ENCODE assay signal across 1 cellular context in the genomic region with DNA sequence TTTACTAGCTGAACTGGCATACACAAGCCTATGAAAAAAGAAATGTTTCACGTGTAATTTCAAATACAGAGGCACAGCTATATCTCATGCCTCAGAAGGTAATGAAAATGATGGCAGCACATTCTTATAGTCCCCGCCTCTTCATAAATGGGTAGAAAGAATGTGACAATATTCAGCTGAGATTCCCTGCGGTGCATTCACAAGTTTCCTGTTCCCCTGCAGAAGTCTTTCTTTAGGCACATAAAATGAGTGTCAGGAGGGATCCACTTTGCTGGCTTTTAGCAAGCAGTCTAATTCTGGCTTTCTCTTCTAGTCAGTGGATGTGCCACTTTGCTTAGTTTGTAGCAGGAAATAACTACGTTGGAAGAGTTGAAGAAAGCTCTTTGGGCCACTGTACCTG.
TF ChIP-seq lines count a peak whose summit lies in the region.

No MANE protein-coding gene starts in this region.

TF ChIP-seq in GM23338, 12 proteins besides CTCF, POLR2A, EP300 and RAD21 (continued from another document):
- TF ChIP-seq, protein P1, sequence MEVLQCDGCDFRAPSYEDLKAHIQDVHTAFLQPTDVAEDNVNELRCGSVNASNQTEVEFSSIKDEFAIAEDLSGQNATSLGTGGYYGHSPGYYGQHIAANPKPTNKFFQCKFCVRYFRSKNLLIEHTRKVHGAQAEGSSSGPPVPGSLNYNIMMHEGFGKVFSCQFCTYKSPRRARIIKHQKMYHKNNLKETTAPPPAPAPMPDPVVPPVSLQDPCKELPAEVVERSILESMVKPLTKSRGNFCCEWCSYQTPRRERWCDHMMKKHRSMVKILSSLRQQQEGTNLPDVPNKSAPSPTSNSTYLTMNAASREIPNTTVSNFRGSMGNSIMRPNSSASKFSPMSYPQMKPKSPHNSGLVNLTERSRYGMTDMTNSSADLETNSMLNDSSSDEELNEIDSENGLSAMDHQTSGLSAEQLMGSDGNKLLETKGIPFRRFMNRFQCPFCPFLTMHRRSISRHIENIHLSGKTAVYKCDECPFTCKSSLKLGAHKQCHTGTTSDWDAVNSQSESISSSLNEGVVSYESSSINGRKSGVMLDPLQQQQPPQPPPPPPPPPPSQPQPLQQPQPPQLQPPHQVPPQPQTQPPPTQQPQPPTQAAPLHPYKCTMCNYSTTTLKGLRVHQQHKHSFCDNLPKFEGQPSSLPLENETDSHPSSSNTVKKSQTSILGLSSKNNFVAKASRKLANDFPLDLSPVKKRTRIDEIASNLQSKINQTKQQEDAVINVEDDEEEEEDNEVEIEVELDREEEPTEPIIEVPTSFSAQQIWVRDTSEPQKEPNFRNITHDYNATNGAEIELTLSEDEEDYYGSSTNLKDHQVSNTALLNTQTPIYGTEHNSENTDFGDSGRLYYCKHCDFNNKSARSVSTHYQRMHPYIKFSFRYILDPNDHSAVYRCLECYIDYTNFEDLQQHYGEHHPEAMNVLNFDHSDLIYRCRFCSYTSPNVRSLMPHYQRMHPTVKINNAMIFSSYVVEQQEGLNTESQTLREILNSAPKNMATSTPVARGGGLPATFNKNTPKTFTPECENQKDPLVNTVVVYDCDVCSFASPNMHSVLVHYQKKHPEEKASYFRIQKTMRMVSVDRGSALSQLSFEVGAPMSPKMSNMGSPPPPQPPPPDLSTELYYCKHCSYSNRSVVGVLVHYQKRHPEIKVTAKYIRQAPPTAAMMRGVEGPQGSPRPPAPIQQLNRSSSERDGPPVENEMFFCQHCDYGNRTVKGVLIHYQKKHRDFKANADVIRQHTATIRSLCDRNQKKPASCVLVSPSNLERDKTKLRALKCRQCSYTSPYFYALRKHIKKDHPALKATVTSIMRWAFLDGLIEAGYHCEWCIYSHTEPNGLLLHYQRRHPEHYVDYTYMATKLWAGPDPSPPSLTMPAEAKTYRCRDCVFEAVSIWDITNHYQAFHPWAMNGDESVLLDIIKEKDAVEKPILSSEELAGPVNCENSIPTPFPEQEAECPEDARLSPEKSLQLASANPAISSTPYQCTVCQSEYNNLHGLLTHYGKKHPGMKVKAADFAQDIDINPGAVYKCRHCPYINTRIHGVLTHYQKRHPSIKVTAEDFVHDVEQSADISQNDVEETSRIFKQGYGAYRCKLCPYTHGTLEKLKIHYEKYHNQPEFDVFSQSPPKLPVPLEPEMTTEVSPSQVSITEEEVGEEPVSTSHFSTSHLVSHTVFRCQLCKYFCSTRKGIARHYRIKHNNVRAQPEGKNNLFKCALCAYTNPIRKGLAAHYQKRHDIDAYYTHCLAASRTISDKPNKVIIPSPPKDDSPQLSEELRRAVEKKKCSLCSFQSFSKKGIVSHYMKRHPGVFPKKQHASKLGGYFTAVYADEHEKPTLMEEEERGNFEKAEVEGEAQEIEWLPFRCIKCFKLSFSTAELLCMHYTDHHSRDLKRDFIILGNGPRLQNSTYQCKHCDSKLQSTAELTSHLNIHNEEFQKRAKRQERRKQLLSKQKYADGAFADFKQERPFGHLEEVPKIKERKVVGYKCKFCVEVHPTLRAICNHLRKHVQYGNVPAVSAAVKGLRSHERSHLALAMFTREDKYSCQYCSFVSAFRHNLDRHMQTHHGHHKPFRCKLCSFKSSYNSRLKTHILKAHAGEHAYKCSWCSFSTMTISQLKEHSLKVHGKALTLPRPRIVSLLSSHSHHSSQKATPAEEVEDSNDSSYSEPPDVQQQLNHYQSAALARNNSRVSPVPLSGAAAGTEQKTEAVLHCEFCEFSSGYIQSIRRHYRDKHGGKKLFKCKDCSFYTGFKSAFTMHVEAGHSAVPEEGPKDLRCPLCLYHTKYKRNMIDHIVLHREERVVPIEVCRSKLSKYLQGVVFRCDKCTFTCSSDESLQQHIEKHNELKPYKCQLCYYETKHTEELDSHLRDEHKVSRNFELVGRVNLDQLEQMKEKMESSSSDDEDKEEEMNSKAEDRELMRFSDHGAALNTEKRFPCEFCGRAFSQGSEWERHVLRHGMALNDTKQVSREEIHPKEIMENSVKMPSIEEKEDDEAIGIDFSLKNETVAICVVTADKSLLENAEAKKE (CRISPR knock-in tag; IDR thresholded peaks at IDR 0.05): no peak
- no peak for TF ChIP-seq ZNF331 (CRISPR knock-in tag; IDR thresholded peaks at IDR 0.05; ENCODE audit: low read depth)
- no peak for TF ChIP-seq NANOG (IDR thresholded peaks at IDR 0.05; ENCODE audit: borderline replicate concordance)
